11 cellular contexts compared by ENCODE assay signal in the genomic region with DNA sequence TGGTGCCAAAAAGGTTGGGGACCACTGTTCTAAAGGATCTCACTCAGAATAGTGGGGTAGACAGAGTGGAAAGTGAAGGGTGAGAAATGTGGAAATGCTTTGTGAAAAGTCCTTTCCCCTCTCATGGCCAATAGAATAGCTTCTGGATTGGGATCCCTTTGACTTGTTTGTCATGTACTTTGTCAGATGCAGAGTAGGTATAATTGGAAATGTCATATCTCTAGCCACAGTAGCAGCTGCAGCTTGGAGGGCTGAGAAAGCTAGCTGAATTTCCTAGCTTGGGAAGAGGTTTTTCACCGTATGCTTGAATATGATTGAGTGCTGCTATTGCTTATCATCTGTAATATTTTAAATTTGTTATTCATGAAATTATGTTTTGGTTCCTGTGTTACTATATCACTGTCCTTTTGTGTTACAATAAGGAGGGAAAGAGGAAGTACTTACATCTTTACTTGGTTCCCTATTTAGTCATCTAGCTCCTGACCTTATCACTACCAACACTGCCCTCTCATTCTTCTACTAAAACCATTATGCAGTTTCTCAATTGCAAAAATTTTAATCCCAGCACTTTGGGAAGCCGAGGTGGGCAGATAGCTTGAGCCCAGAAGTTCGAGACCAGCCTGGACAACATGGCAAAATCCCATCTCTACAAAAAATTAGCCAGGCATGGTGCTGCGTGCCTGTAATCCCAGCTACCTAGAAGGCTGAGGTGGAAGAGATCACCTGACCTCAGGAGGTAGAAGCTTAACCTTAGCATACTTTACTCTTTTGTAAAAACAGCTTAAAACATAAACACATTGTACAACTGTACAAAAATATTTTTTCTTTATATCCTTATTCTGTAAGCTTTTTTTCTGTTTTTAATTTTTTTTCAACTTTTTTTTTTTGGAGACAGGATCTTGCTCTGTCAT. TPM values are rescaled to one million over a fixed set of nuclear protein-coding genes. Genes with fewer than 3 reads are reported as not detected.
A peak's percentile ranks its signal among the peaks of the same experiment; 100 is the strongest.
DNase-seq lines count a peak whose midpoint lies in the region; ATAC-seq and TF ChIP-seq lines count a peak whose summit lies in the region.
"Had no signal": no experiment of that assay in that cellular context is flagged by ENCODE, and none has a peak within 500 bp of the region (broad histone marks: within the 10 kb centered on the region; RNA-seq: fewer than 3 reads in every experiment).

No MANE protein-coding gene starts in this region.

- H3K27me3 ChIP-seq in upper lobe of right lung, result no peaks in the 10 kb centered on the region
- H3K27me3 ChIP-seq: ovary had no signal

- ATAC-seq in stimulated activated naive CD8-positive, alpha-beta T cell treated with anti-CD3 and anti-CD28 coated beads, Interleukin-15, Interleukin-2, amounts not matched to agents 100 U/mL and 50 U/mL, for 24 hours, result no peak
- peak; percentile 89 for ATAC-seq in HG03095 (IDR thresholded peaks at IDR 0.05; ENCODE audit: unreplicated experiment)
- ATAC-seq in upper lobe of right lung, result peak; percentile 75

- no peaks in the 10 kb centered on the region for H3K27me3 Mint-ChIP-seq in stimulated activated naive CD8-positive, alpha-beta T cell treated with anti-CD3 and anti-CD28 coated beads, Interleukin-15, Interleukin-2, amounts not matched to agents 100 ng/mL and 50 ng/mL, for 24 hours

- no peaks in the 10 kb centered on the region for H3K9me3 Mint-ChIP-seq in stimulated activated naive CD8-positive, alpha-beta T cell treated with anti-CD3 and anti-CD28 coated beads, Interleukin-15, Interleukin-2, amounts not matched to agents 100 ng/mL and 50 ng/mL, for 24 hours

- H3K4me1 Mint-ChIP-seq in stimulated activated naive CD8-positive, alpha-beta T cell treated with anti-CD3 and anti-CD28 coated beads, Interleukin-15, Interleukin-2, amounts not matched to agents 100 ng/mL and 50 ng/mL, for 24 hours (ENCODE audit: low read depth), result peaks cover 10% of the 10 kb centered on the region

- peaks cover 62% of the 10 kb centered on the region for H3K36me3 Mint-ChIP-seq in stimulated activated naive CD8-positive, alpha-beta T cell treated with anti-CD3 and anti-CD28 coated beads, Interleukin-15, Interleukin-2, amounts not matched to agents 100 ng/mL and 50 ng/mL, for 24 hours (ENCODE audit: low read depth)

- H3K4me1 ChIP-seq in upper lobe of right lung, result no peaks in the 10 kb centered on the region

- no peak overlapping the region for H3K4me3 Mint-ChIP-seq in stimulated activated naive CD8-positive, alpha-beta T cell treated with anti-CD3 and anti-CD28 coated beads, Interleukin-15, Interleukin-2, amounts not matched to agents 100 ng/mL and 50 ng/mL, for 24 hours

- no peak overlapping the region for H3K4me3 ChIP-seq in upper lobe of right lung
- H3K4me3 ChIP-seq: ovary had no signal

- TF ChIP-seq CTCF in upper lobe of right lung (IDR thresholded peaks at IDR 0.05), result no peak

- peaks cover 80% of the 10 kb centered on the region for H3K36me3 ChIP-seq in upper lobe of right lung

- peak overlapping the region; percentile 3 for H3K27ac Mint-ChIP-seq in stimulated activated naive CD8-positive, alpha-beta T cell treated with anti-CD3 and anti-CD28 coated beads, Interleukin-15, Interleukin-2, amounts not matched to agents 100 ng/mL and 50 ng/mL, for 24 hours

- no peak for DNase-seq in stimulated activated naive CD8-positive, alpha-beta T cell treated with anti-CD3 and anti-CD28 coated beads, Interleukin-15, Interleukin-2, amounts not matched to agents 100 U/mL and 50 U/mL, for 24 hours
- DNase-seq in OCI-M1 (lab: John Stamatoyannopoulos, UW), result peak; percentile 90
- DNase-seq in upper lobe of right lung, result no peak
- no peak for DNase-seq in NCI-H2107 treated with DMSO at 0.1 percent for 48 hours (lab: John Stamatoyannopoulos, UW; ENCODE audit: unreplicated experiment)
- no peak for DNase-seq in NCI-H748 treated with DMSO at 0.1 percent for 48 hours (lab: John Stamatoyannopoulos, UW)
- no peak for DNase-seq in stimulated activated CD4-positive, alpha-beta T cell treated with anti-CD3 and anti-CD28 coated beads, Interleukin-2, amount 100 ng/mL, for 24 hours
- DNase-seq: central memory CD4-positive, alpha-beta T cell; NK-92 treated with Interleukin-12 subunit alpha and Interleukin-12 subunit beta, amount 100 ng/mL, for 24 hours; ovary had no signal

- no peak overlapping the region for H3K27ac ChIP-seq in upper lobe of right lung
- H3K27ac ChIP-seq: ovary had no signal

- H3K9me3 ChIP-seq in upper lobe of right lung, result no peaks in the 10 kb centered on the region
- H3K9me3 ChIP-seq: ovary had no signal

- intact Hi-C loops in upper lobe of right lung (cut with DNase I), result no loop called here

RNA-seq across cellular contexts. Expression of gene SLC30A5, which starts 12.4 kb away (rescaled TPM):
- 58.1 TPM for total RNA-seq in upper lobe of right lung
